ENCODE assay signal across 13 cellular contexts in genomic region chr11:132901638-132902610, GRCh38.
DNase-seq lines count a peak whose midpoint lies in the region; ATAC-seq and TF ChIP-seq lines count a peak whose summit lies in the region.
"Had no signal": no experiment of that assay in that cellular context is flagged by ENCODE, and none has a peak within 500 bp of the region (broad histone marks: within the 10 kb centered on the region; RNA-seq: fewer than 3 reads in every experiment).

No MANE protein-coding gene starts in this region.

- DNase-seq in endodermal cell (no peak), neural progenitor cell (ENCODE audit: low spot score) (no peak), right atrium auricular region (ENCODE audit: low spot score) (no peak), heart right ventricle (no peak)
- DNase-seq: NCI-H1092 treated with DMSO at 0.1 percent for 48 hours, NCI-H1694 treated with DMSO at 0.1 percent for 48 hours, SHP77 had no signal

- no peaks in the 10 kb centered on the region for H3K9me3 Mint-ChIP-seq in endodermal cell
- H3K9me3 Mint-ChIP-seq in neural progenitor cell: peaks cover 2% of the 10 kb centered on the region

- peaks cover 10 to 15% (median 12%) of the 10 kb centered on the region in 10 experiments; a peak in 19 of 20 replicates for H3K4me1 ChIP-seq in BLaER1 treated with 17β-estradiol and CSF1 and Interleukin-3, amounts not matched to agents 10 nM and 100 nM
- H3K4me1 ChIP-seq in HUES6 (ENCODE audit: control insufficient read depth, insufficient read depth, low read length): peaks cover 21% of the 10 kb centered on the region
- H3K4me1 ChIP-seq in endodermal cell (ENCODE audit: control insufficient read depth, insufficient read depth, low read length): no peaks in the 10 kb centered on the region
- no peaks in the 10 kb centered on the region for H3K4me1 ChIP-seq in neural progenitor cell
- no peaks in the 10 kb centered on the region for H3K4me1 ChIP-seq in right atrium auricular region
- H3K4me1 ChIP-seq in heart right ventricle: no peaks in the 10 kb centered on the region
- H3K4me1 ChIP-seq: HAP-1 had no signal

- H3K36me3 Mint-ChIP-seq in endodermal cell (ENCODE audit: low read depth): no peaks in the 10 kb centered on the region
- H3K36me3 Mint-ChIP-seq in neural progenitor cell: peaks cover 2% of the 10 kb centered on the region

- no peaks in the 10 kb centered on the region for H3K36me3 ChIP-seq in BLaER1 treated with 17β-estradiol and CSF1 and Interleukin-3, amounts not matched to agents 10 nM and 100 nM
- no peaks in the 10 kb centered on the region for H3K36me3 ChIP-seq in HUES6 (ENCODE audit: control insufficient read depth, insufficient read depth, low read length)
- no peaks in the 10 kb centered on the region for H3K36me3 ChIP-seq in endodermal cell (ENCODE audit: control insufficient read depth, insufficient read depth, low read length)
- H3K36me3 ChIP-seq in neural progenitor cell: no peaks in the 10 kb centered on the region
- no peaks in the 10 kb centered on the region for H3K36me3 ChIP-seq in right atrium auricular region
- no peaks in the 10 kb centered on the region for H3K36me3 ChIP-seq in heart right ventricle
- H3K36me3 ChIP-seq: HAP-1 had no signal

- 82 to 95% methylated on average over 7 to 15 of the region's 15 CpGs for WGBS in endodermal cell (ENCODE audit: insufficient coverage in 1 of 2, insufficient read length in 1 of 2), 2 experiments
- WGBS in heart right ventricle, 2 donors: 77 to 79% methylated on average over 15 of the region's 15 CpGs

- H2AFZ ChIP-seq in neural progenitor cell (replicated peaks): no peak overlapping the region

- no peak for ATAC-seq in GM21825 (IDR thresholded peaks at IDR 0.05; ENCODE audit: unreplicated experiment)
- ATAC-seq in heart right ventricle: no peak
- ATAC-seq: Panc1, SK-N-SH treated with all-trans-retinoic acid at 6 μM for 48 hours had no signal

- H3K27me3 Mint-ChIP-seq in endodermal cell (ENCODE audit: insufficient read depth) (no peaks in the 10 kb centered on the region), neural progenitor cell (ENCODE audit: insufficient read depth, low read depth) (peaks cover 3% of the 10 kb centered on the region)

- peak overlapping the region in 1 of 11 experiments; percentile 14; a peak in 1 of 22 replicates for H3K9ac ChIP-seq in BLaER1 treated with 17β-estradiol and CSF1 and Interleukin-3, amounts not matched to agents 10 nM and 100 nM
- H3K9ac ChIP-seq in HUES6 (ENCODE audit: low read length) (no peak overlapping the region), endodermal cell (ENCODE audit: extremely low read depth, low read length, poor library complexity, severe bottlenecking) (no peak overlapping the region), neural progenitor cell (no peak overlapping the region)

- H3K27ac ChIP-seq in BLaER1 treated with 17β-estradiol and CSF1 and Interleukin-3, amounts not matched to agents 10 nM and 100 nM: no peak overlapping the region
- H3K27ac ChIP-seq in HUES6 (ENCODE audit: low read depth, low read length) (0 out of 2 replicates have a peak overlapping the region, but pooled peaks have one; percentile 30), endodermal cell (ENCODE audit: low read depth, low read length) (no peak overlapping the region), neural progenitor cell (no peak overlapping the region), right atrium auricular region (no peak overlapping the region), heart right ventricle (no peak overlapping the region)

- no peak for TF ChIP-seq CTCF in endodermal cell (conservative IDR thresholded peaks at IDR 0.05)
- TF ChIP-seq CTCF in neural progenitor cell (IDR thresholded peaks at IDR 0.05): no peak
- no peak for TF ChIP-seq CTCF in right atrium auricular region (IDR thresholded peaks at IDR 0.05)
- TF ChIP-seq CTCF in heart right ventricle (IDR thresholded peaks at IDR 0.05): no peak

- H3K4me3 ChIP-seq in BLaER1 treated with 17β-estradiol and CSF1 and Interleukin-3, amounts not matched to agents 10 nM and 100 nM: no peak overlapping the region
- H3K4me3 ChIP-seq in HUES6 (ENCODE audit: low read depth, low read length) (no peak overlapping the region; the same call in 1 of the 2 replicates), endodermal cell (ENCODE audit: low read length) (no peak overlapping the region), neural progenitor cell (no peak overlapping the region), right atrium auricular region (no peak overlapping the region), heart right ventricle (no peak overlapping the region)
- H3K4me3 ChIP-seq: HAP-1 had no signal

- peaks cover 0 to 5% (median 0%) of the 10 kb centered on the region in 11 experiments; a peak in 3 of 22 replicates for H3K9me3 ChIP-seq in BLaER1 treated with 17β-estradiol and CSF1 and Interleukin-3, amounts not matched to agents 10 nM and 100 nM (replicated peaks in 1 of 11)
- H3K9me3 ChIP-seq in HUES6 (ENCODE audit: control insufficient read depth, insufficient read depth, low read depth, low read length) (no peaks in the 10 kb centered on the region), endodermal cell (ENCODE audit: control insufficient read depth, low read length) (no peaks in the 10 kb centered on the region), neural progenitor cell (ENCODE audit: low read depth) (no peaks in the 10 kb centered on the region), right atrium auricular region (no peaks in the 10 kb centered on the region), heart right ventricle (no peaks in the 10 kb centered on the region)
- H3K9me3 ChIP-seq: HAP-1 had no signal

- H3K4me1 Mint-ChIP-seq in endodermal cell (peaks cover 31% of the 10 kb centered on the region), neural progenitor cell (peaks cover 16% of the 10 kb centered on the region)

- H3F3A ChIP-seq in neural progenitor cell (ENCODE audit: low read depth): no peaks in the 10 kb centered on the region

- H3K4me2 ChIP-seq in BLaER1 treated with 17β-estradiol and CSF1 and Interleukin-3, amounts not matched to agents 10 nM and 100 nM: peak overlapping the region; percentile 19 to 58 (median 43); a peak in 20 of 22 replicates
- no peak overlapping the region for H3K4me2 ChIP-seq in neural progenitor cell

- no peaks in the 10 kb centered on the region for H4K20me1 ChIP-seq in BLaER1 treated with 17β-estradiol and CSF1 and Interleukin-3, amounts not matched to agents 10 nM and 100 nM
- H4K20me1 ChIP-seq in neural progenitor cell (ENCODE audit: low read depth): no peaks in the 10 kb centered on the region

- H3K27me3 ChIP-seq in BLaER1 treated with 17β-estradiol and CSF1 and Interleukin-3, amounts not matched to agents 10 nM and 100 nM: no peaks in the 10 kb centered on the region
- H3K27me3 ChIP-seq in HUES6 (ENCODE audit: control insufficient read depth, insufficient read depth, low read length) (no peaks in the 10 kb centered on the region), endodermal cell (ENCODE audit: control insufficient read depth, insufficient read depth, low read length, poor library complexity, severe bottlenecking) (no peaks in the 10 kb centered on the region), neural progenitor cell (no peaks in the 10 kb centered on the region), right atrium auricular region (no peaks in the 10 kb centered on the region), heart right ventricle (peaks cover 0 to 3% (median 0%) of the 10 kb centered on the region in 7 donors)

- H3K27ac Mint-ChIP-seq in endodermal cell (peak overlapping the region; percentile 26), neural progenitor cell (peak overlapping the region; percentile 44)

- intact Hi-C loops in heart right ventricle (cut with DNase I): no loop called here

- H3K4me3 Mint-ChIP-seq in endodermal cell: no peak overlapping the region
- no peak overlapping the region for H3K4me3 Mint-ChIP-seq in neural progenitor cell

- no peaks in the 10 kb centered on the region for H3K79me2 ChIP-seq in neural progenitor cell (ENCODE audit: low read depth)
